In the genomic region with DNA sequence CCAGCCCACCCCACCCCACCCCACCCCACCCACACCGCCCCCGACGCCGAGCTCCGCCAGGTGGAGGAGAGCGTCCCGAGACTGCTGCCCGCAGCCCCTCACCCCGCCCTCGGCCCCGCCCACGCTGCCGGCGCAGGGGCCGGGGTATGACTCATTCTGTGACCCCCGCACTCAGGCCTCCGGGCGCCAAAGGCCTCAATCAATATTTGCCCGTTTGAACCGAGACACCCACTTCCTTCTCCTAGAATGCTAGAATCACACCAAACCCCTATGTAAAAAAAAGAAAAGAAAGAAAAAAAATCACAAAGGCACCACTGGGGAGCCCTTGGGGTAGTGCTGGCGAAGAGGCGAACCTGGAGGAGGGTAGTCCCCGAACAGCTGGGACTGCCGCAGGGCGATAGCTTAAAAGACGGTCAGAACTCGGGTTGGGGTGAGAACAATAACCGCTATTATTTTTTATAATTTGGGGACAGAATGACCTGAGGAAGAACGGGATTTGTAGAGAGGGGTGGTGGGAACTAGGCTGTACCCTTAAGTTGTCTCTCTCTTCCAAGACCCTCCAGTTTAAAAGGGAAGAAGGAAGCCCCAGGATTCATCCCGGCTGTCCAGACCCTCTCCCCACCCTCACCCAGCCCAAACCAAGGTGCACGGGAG, we compare ENCODE assay signal across 1 cellular context.
TF ChIP-seq lines count a peak whose summit lies in the region.

No MANE protein-coding gene starts in this region.

TF ChIP-seq in endothelial cell of umbilical vein, 7 proteins besides CTCF, POLR2A, EP300 and RAD21:
- TF ChIP-seq GATA2 (IDR thresholded peaks at IDR 0.05; ENCODE audit: insufficient read depth, insufficient read length, low read depth, low read length) (no peak), JUN (IDR thresholded peaks at IDR 0.05; ENCODE audit: borderline replicate concordance, insufficient read depth, insufficient read length, low read depth) (no peak), FOS (IDR thresholded peaks at IDR 0.05; ENCODE audit: borderline replicate concordance, insufficient read depth, low read length) (peak; percentile 68), POLR2AphosphoS5 (IDR thresholded peaks at IDR 0.05; ENCODE audit: insufficient read depth, low read depth, low read length) (peak; percentile 25)
TF ChIP-seq in endothelial cell of umbilical vein: peak in this region for 2.
